In the genomic region with DNA sequence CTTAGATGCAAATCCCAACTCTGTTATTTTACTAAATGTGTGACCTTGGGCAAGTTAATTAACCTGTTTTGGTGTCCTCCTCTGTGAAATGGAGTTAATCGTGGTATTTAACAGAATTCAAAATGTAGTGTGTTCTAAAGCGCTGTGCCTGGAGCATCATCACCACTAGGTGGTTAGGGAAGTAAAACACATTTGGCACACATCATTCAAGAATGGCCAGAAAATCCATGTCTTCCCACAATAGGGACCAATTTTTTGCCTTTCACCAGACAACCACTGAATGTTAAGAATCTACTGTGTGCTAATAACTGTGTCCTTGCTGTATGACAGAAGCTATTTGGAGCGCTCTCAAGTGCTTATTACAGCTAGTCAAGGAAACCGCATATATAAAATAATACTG, we compare ENCODE assay signal across 13 cellular contexts.
A peak's percentile ranks its signal among the peaks of the same experiment; 100 is the strongest.
DNase-seq lines count a peak whose midpoint lies in the region; ATAC-seq and TF ChIP-seq lines count a peak whose summit lies in the region.
"Had no signal": no experiment of that assay in that cellular context is flagged by ENCODE, and none has a peak within 500 bp of the region (broad histone marks: within the 10 kb centered on the region; RNA-seq: fewer than 3 reads in every experiment).

No MANE protein-coding gene starts in this region.

- H3K4me1 Mint-ChIP-seq in chondrocyte (ENCODE audit: low read depth), result peaks cover 14% of the 10 kb centered on the region
- peaks cover 9% of the 10 kb centered on the region for H3K4me1 Mint-ChIP-seq in neural progenitor cell

- peaks cover 19% of the 10 kb centered on the region for H3K79me2 ChIP-seq in neural progenitor cell (ENCODE audit: low read depth)

- DNase-seq in DMS53 (lab: John Stamatoyannopoulos, UW) (peak; percentile 36), DMS53 treated with DMSO at 0.1 percent for 48 hours (lab: John Stamatoyannopoulos, UW; ENCODE audit: unreplicated experiment) (no peak), NB4 (ENCODE audit: low read depth) (peak; percentile 21), chondrocyte (ENCODE audit: low spot score) (no peak), neural progenitor cell (ENCODE audit: low spot score) (no peak), GM19238 (ENCODE audit: insufficient read length, low spot score) (no peak)
- no peak for DNase-seq in activated naive CD4-positive, alpha-beta T cell treated with Interleukin-2 at 50 U/mL for 16 hours
- DNase-seq: DMS79, NCI-H2081 treated with DMSO at 0.1 percent for 48 hours, SHP77 had no signal

- no peaks in the 10 kb centered on the region for H3K9me3 ChIP-seq in neural progenitor cell (ENCODE audit: low read depth)
- H3K9me3 ChIP-seq: breast epithelium, gastroesophageal sphincter had no signal

- TF ChIP-seq POLR2A in NB4 (IDR thresholded peaks at IDR 0.05; ENCODE audit: extremely low read depth, insufficient read length), result no peak

- H3K4me2 ChIP-seq in neural progenitor cell, result no peak overlapping the region

- no peak overlapping the region for H3K27ac ChIP-seq in neural progenitor cell
- H3K27ac ChIP-seq: breast epithelium, gastroesophageal sphincter had no signal

- peaks cover 43% of the 10 kb centered on the region for H3F3A ChIP-seq in neural progenitor cell (ENCODE audit: low read depth)

- no peak overlapping the region for H3K27ac Mint-ChIP-seq in chondrocyte (ENCODE audit: unreplicated experiment)
- no peak overlapping the region for H3K27ac Mint-ChIP-seq in neural progenitor cell

- no peak overlapping the region for H3K9ac ChIP-seq in neural progenitor cell

- peaks cover 7% of the 10 kb centered on the region for H4K20me1 ChIP-seq in neural progenitor cell (ENCODE audit: low read depth)

- H3K4me3 ChIP-seq in NB4 (ENCODE audit: low read depth, low read length), result no peak overlapping the region
- H3K4me3 ChIP-seq in neural progenitor cell, result no peak overlapping the region
- H3K4me3 ChIP-seq: breast epithelium, gastroesophageal sphincter had no signal

- no peak overlapping the region for H3K4me3 Mint-ChIP-seq in chondrocyte (ENCODE audit: unreplicated experiment)
- no peak overlapping the region for H3K4me3 Mint-ChIP-seq in neural progenitor cell

- peaks cover 10% of the 10 kb centered on the region for H3K4me1 ChIP-seq in neural progenitor cell
- H3K4me1 ChIP-seq: breast epithelium had no signal

- H2AFZ ChIP-seq in neural progenitor cell (replicated peaks), result no peak overlapping the region

- TF ChIP-seq CTCF in NB4 (IDR thresholded peaks at IDR 0.05; ENCODE audit: low read depth, low read length), result peak; percentile 11
- TF ChIP-seq CTCF in chondrocyte (IDR thresholded peaks at IDR 0.05), result peak; percentile 61
- peak; percentile 37 for TF ChIP-seq CTCF in neural progenitor cell (IDR thresholded peaks at IDR 0.05)

- no peak for ATAC-seq in HG03432 (IDR thresholded peaks at IDR 0.05; ENCODE audit: unreplicated experiment)
- ATAC-seq: gastroesophageal sphincter had no signal

- H3K36me3 Mint-ChIP-seq in chondrocyte (ENCODE audit: low read depth), result no peaks in the 10 kb centered on the region
- H3K36me3 Mint-ChIP-seq in neural progenitor cell, result peaks cover 9% of the 10 kb centered on the region

- H3K9me3 Mint-ChIP-seq in chondrocyte (ENCODE audit: low read depth) (no peaks in the 10 kb centered on the region), neural progenitor cell (no peaks in the 10 kb centered on the region)

- H3K36me3 ChIP-seq in neural progenitor cell, result no peaks in the 10 kb centered on the region
- H3K36me3 ChIP-seq: breast epithelium, gastroesophageal sphincter had no signal

- H3K27me3 Mint-ChIP-seq in chondrocyte (ENCODE audit: low read depth) (no peaks in the 10 kb centered on the region), neural progenitor cell (ENCODE audit: insufficient read depth, low read depth) (peaks cover 5% of the 10 kb centered on the region)

- H3K27me3 ChIP-seq in neural progenitor cell, result no peaks in the 10 kb centered on the region
- H3K27me3 ChIP-seq: breast epithelium, gastroesophageal sphincter had no signal

Comparison
In these comparisons a context has a peak if more than half of its experiments do, and no peak if none do; other contexts are left out.
1. DNase-seq: peak in DMS53 (single experiment) and NB4 (single experiment); none in DMS53 treated with DMSO at 0.1 percent for 48 hours (single experiment), chondrocyte (single experiment), neural progenitor cell (single experiment), activated naive CD4-positive, alpha-beta T cell treated with Interleukin-2 at 50 U/mL for 16 hours (single experiment) and GM19238 (single experiment).
2. CTCF ChIP-seq: peak in every context shown above with its lines; median percentile 61 in chondrocyte; 37 in neural progenitor cell; 11 in NB4.